30 cellular contexts compared by ENCODE assay signal in the genomic region with DNA sequence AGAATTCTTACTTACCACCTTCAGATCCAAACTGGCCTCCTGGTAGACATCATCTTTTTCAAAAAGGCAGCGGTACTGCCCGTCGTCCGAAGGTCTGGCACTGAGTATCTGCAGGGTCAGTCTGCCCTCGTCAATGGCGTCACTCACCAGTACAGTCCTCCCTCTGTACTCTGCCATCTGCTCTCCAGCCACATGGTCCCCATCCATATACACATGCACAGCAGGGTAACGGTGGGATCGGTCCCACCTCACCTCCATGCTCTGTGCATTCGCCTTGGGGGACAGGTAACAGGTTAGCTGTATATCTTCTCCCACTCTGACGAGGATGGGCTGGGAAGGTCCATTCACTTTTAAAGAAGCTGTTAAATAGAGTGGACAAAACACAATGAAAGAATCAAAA. TPM values are rescaled to one million over a fixed set of nuclear protein-coding genes. Genes with fewer than 3 reads are reported as not detected.
DNase-seq lines count a peak whose midpoint lies in the region; ATAC-seq, FAIRE-seq and TF ChIP-seq lines count a peak whose summit lies in the region.
"Had no signal": no experiment of that assay in that cellular context is flagged by ENCODE, and none has a peak within 500 bp of the region (broad histone marks: within the 10 kb centered on the region; RNA-seq: fewer than 3 reads in every experiment).

No MANE protein-coding gene starts in this region.

- H3K36me3 ChIP-seq in HepG2 (replicated peaks in 1 of 2; ENCODE audit: control insufficient read depth in 1 of 2, insufficient read depth in 2 of 2, low read length in 2 of 2) (no peaks in the 10 kb centered on the region), right lobe of liver (no peaks in the 10 kb centered on the region)
- H3K36me3 ChIP-seq: BE2C, BLaER1 had no signal

- BruUV-seq in HepG2 (replicated peaks; lab: Mats Ljungman, UMichigan): no TSS peak

- TF ChIP-seq EP300 in HepG2 (IDR thresholded peaks at IDR 0.05; ENCODE audit: low read depth in 2 of 2, low read length in 2 of 2): no peak
- no peak for TF ChIP-seq EP300 in HepG2 (CRISPR knock-in tag; IDR thresholded peaks at IDR 0.05; ENCODE audit: borderline replicate concordance)

- no peak overlapping the region for H3K4me3 ChIP-seq in HepG2 (replicated peaks in 1 of 3; ENCODE audit: insufficient read depth in 1 of 3, low read depth in 2 of 3, low read length in 3 of 3)
- no peak overlapping the region for H3K4me3 ChIP-seq in right lobe of liver
- H3K4me3 ChIP-seq: BLaER1 had no signal

- TF ChIP-seq RAD21 in HepG2 (CRISPR knock-in tag; IDR thresholded peaks at IDR 0.05): no peak

- H3K9me3 ChIP-seq in HepG2 (ENCODE audit: low read length) (no peaks in the 10 kb centered on the region), right lobe of liver (no peaks in the 10 kb centered on the region)
- H3K9me3 ChIP-seq: BE2C, BLaER1 had no signal

- peaks cover 8% of the 10 kb centered on the region for H3K27me3 Mint-ChIP-seq in neural crest cell (ENCODE audit: low read depth)

- H3K4me3 Mint-ChIP-seq in neural crest cell: no peak overlapping the region
- H3K4me3 Mint-ChIP-seq: CD14-positive monocyte; CD4-positive, alpha-beta memory T cell; CD4-positive, CD25-positive, alpha-beta regulatory T cell; CD8-positive, alpha-beta memory T cell had no signal

- DNase-seq in HepG2 (ENCODE audit: low spot score): no peak
- no peak for DNase-seq in right lobe of liver
- no peak for DNase-seq in GM19239 (ENCODE audit: insufficient read length, low spot score)
- no peak for DNase-seq in neural crest cell (ENCODE audit: low read depth, low spot score)
- no peak for DNase-seq in omental fat pad (ENCODE audit: low spot score)
- no peak for DNase-seq in amniotic stem cell (lab: John Stamatoyannopoulos, UW)
- DNase-seq: 8988T; ACHN; BE2C; C1 segment of cervical spinal cord; CD4-positive, alpha-beta memory T cell; CD4-positive, CD25-positive, alpha-beta regulatory T cell; CD8-positive, alpha-beta memory T cell; COR-L47; DMS 273 treated with DMSO at 0.1 percent for 48 hours; DMS153; DMS53; DMS79; DND-41; EL; GDM1 had no signal

- H3K36me3 Mint-ChIP-seq in neural crest cell (ENCODE audit: low read depth): no peaks in the 10 kb centered on the region
- H3K36me3 Mint-ChIP-seq: CD14-positive monocyte; CD4-positive, alpha-beta memory T cell; CD4-positive, CD25-positive, alpha-beta regulatory T cell; CD8-positive, alpha-beta memory T cell had no signal

- H4K20me1 ChIP-seq in HepG2 (ENCODE audit: insufficient read depth, low read length): no peaks in the 10 kb centered on the region
- H4K20me1 ChIP-seq: BLaER1 had no signal

- TF ChIP-seq CTCF in HepG2 (CRISPR knock-in tag; IDR thresholded peaks at IDR 0.05) (no peak), right lobe of liver (IDR thresholded peaks at IDR 0.05) (no peak), neural crest cell (conservative IDR thresholded peaks at IDR 0.05) (no peak), omental fat pad (IDR thresholded peaks at IDR 0.05) (no peak)

- H3K27ac ChIP-seq in HepG2 (ENCODE audit: extremely low read length, insufficient read depth, low read length) (no peak overlapping the region), right lobe of liver (no peak overlapping the region)
- H3K27ac ChIP-seq: BLaER1 had no signal

- TF ChIP-seq POLR2A in HepG2 (IDR thresholded peaks at IDR 0.05; ENCODE audit: insufficient read depth in 1 of 2, low read depth in 2 of 2, low read length in 2 of 2) (no peak), right lobe of liver (IDR thresholded peaks at IDR 0.05) (no peak)

- peaks cover 0 to 40% of the 10 kb centered on the region in 2 experiments; a peak in 2 of 5 replicates for H3K27me3 ChIP-seq in HepG2 (ENCODE audit: control insufficient read depth in 1 of 2, insufficient read depth in 2 of 2, low read length in 2 of 2)
- H3K27me3 ChIP-seq in right lobe of liver: no peaks in the 10 kb centered on the region
- H3K27me3 ChIP-seq: BLaER1 had no signal

- in situ Hi-C loops in HepG2 (cut with HindIII; ENCODE audit: extremely low pct_ligation_motif_present, low pct_unique_long_range_greater_than_20kb): no loop called here

- no peak overlapping the region for H3K9ac ChIP-seq in HepG2 (ENCODE audit: insufficient read depth, low read depth, low read length)
- H3K9ac ChIP-seq: BLaER1 had no signal

- CTCF ChIA-PET in HepG2 (lab: Yijun Ruan, JAX; ENCODE audit: low intra/inter-chr PET ratio, low total read pairs): no interaction called here

- H3K4me1 ChIP-seq in HepG2 (ENCODE audit: insufficient read depth, low read length): no peaks in the 10 kb centered on the region
- H3K4me1 ChIP-seq in right lobe of liver: no peaks in the 10 kb centered on the region
- H3K4me1 ChIP-seq: BE2C had no signal

- H3K4me2 ChIP-seq in HepG2 (ENCODE audit: low read depth, low read length): no peak overlapping the region
- H3K4me2 ChIP-seq: BLaER1 had no signal

- POLR2A ChIA-PET in HepG2 (lab: Yijun Ruan, JAX): no interaction called here

- no peak for ATAC-seq in HepG2
- ATAC-seq in right lobe of liver: no peak
- ATAC-seq in GM21576 (IDR thresholded peaks at IDR 0.05; ENCODE audit: unreplicated experiment): no peak
- no peak for ATAC-seq in omental fat pad (ENCODE audit: low FRiP score)

- 23% methylated on average over 10 of the region's 10 CpGs for WGBS in HepG2 (ENCODE audit: low lambda C conversion rate)
- WGBS in right lobe of liver (ENCODE audit: insufficient coverage, low coverage, low lambda C conversion rate, missing lambda C conversion rate): 77% methylated on average over 6 of the region's 10 CpGs

- H2AFZ ChIP-seq in HepG2 (ENCODE audit: low read length): no peak overlapping the region

- H3K27ac Mint-ChIP-seq in neural crest cell (ENCODE audit: unreplicated experiment): peak overlapping the region; percentile 19
- H3K27ac Mint-ChIP-seq: CD4-positive, alpha-beta memory T cell; CD4-positive, CD25-positive, alpha-beta regulatory T cell; CD8-positive, alpha-beta memory T cell had no signal

- H3K4me1 Mint-ChIP-seq in neural crest cell: no peaks in the 10 kb centered on the region
- H3K4me1 Mint-ChIP-seq: CD4-positive, alpha-beta memory T cell; CD8-positive, alpha-beta memory T cell had no signal

- no peaks in the 10 kb centered on the region for H3K9me3 Mint-ChIP-seq in neural crest cell
- H3K9me3 Mint-ChIP-seq: CD4-positive, CD25-positive, alpha-beta regulatory T cell; CD8-positive, alpha-beta memory T cell had no signal

- FAIRE-seq in HepG2 (lab: Jason Lieb, UNC) (no peak), GM19239 (lab: Jason Lieb, UNC) (peak; percentile 28)
- FAIRE-seq: A204.1, GM12878 had no signal

- no peaks in the 10 kb centered on the region for H3K79me2 ChIP-seq in HepG2 (ENCODE audit: insufficient read depth, low read length)

- intact Hi-C loops in HepG2 (cut with micrococcal nuclease; ENCODE audit: unreplicated experiment): loop anchor here (2.0 kb wide), 1 partner anchor 27 kb away; no protein-coding TSS in a partner anchor
- intact Hi-C loops in right lobe of liver (cut with DNase I): no loop called here

RNA-seq across cellular contexts. Expression of gene BTNL2, which starts 11.0 kb away (rescaled TPM):
- not detected in 2 replicates for total RNA-seq in HepG2 (2016; rRNA removed; fragmentation: Illumina TruSeq; extraction: Trizol)
- total RNA-seq in HepG2 (2016; cell fraction: cytosol; rRNA removed; fragmentation: Illumina TruSeq; extraction: Trizol; ENCODE audit: low read depth): not detected in 2 replicates
- not detected in 2 replicates for total RNA-seq in HepG2 (2016; cell fraction: insoluble cytoplasmic fraction; rRNA removed; fragmentation: Illumina TruSeq; extraction: Trizol)
- total RNA-seq in HepG2 (2016; cell fraction: membrane; rRNA removed; fragmentation: Illumina TruSeq; extraction: Trizol): not detected in 2 replicates
- not detected in 2 replicates for total RNA-seq in HepG2 (2016; cell fraction: nucleus; rRNA removed; fragmentation: Illumina TruSeq; extraction: Trizol)
- polyA plus RNA-seq in HepG2 (2011; rRNA removed): not detected in 2 replicates
- polyA plus RNA-seq in HepG2 (2011; cell fraction: cytosol; rRNA removed): not detected in 2 replicates
- not detected in 2 replicates for polyA plus RNA-seq in HepG2 (2011; cell fraction: nucleus; rRNA removed)
- not detected in 2 replicates for polyA plus RNA-seq in HepG2 (2012)
- polyA plus RNA-seq in HepG2 (2016; cell fraction: cytosol; fragmentation: Illumina TruSeq; extraction: Trizol; ENCODE audit: low read depth): not detected in 2 replicates
- polyA plus RNA-seq in HepG2 (2016; cell fraction: insoluble cytoplasmic fraction; fragmentation: Illumina TruSeq; extraction: Trizol; ENCODE audit: low read depth): not detected in 2 replicates
- not detected in 2 replicates for polyA plus RNA-seq in HepG2 (2016; cell fraction: membrane; fragmentation: Illumina TruSeq; extraction: Trizol; ENCODE audit: low read depth)
- not detected in 2 replicates for polyA plus RNA-seq in HepG2 (2016; cell fraction: nucleus; fragmentation: Illumina TruSeq; extraction: Trizol; ENCODE audit: insufficient read depth, low read depth)
- not detected in 2 replicates for polyA minus RNA-seq in HepG2 (2011; rRNA and poly(A)+ RNA removed; ENCODE audit: low replicate concordance)
- polyA minus RNA-seq in HepG2 (2011; cell fraction: cytosol; rRNA and poly(A)+ RNA removed): not detected in 2 replicates
- polyA minus RNA-seq in HepG2 (2011; cell fraction: nucleus; rRNA and poly(A)+ RNA removed): not detected in 2 replicates
- not detected for total RNA-seq in right lobe of liver
- total RNA-seq in neural crest cell: not detected in 2 replicates
- not detected for total RNA-seq in omental fat pad
- total RNA-seq: A673; CD4-positive, alpha-beta memory T cell; CD4-positive, CD25-positive, alpha-beta regulatory T cell; CD8-positive, alpha-beta memory T cell; Daoy; G401 had no signal
- polyA plus RNA-seq: AG04450; CD14-positive monocyte; CD4-positive, alpha-beta memory T cell; CD4-positive, CD25-positive, alpha-beta regulatory T cell; CD8-positive, alpha-beta memory T cell had no signal

RNA-seq across cellular contexts. Expression of gene TSBP1, which starts 24.3 kb away (rescaled TPM):
- total RNA-seq in HepG2 (2016; rRNA removed; fragmentation: Illumina TruSeq; extraction: Trizol) (not detected in 2 replicates), right lobe of liver (not detected), neural crest cell (not detected in 2 replicates), omental fat pad (not detected)
- not detected in 2 replicates for total RNA-seq in HepG2 (2016; cell fraction: cytosol; rRNA removed; fragmentation: Illumina TruSeq; extraction: Trizol; ENCODE audit: low read depth)
- not detected in 2 replicates for total RNA-seq in HepG2 (2016; cell fraction: insoluble cytoplasmic fraction; rRNA removed; fragmentation: Illumina TruSeq; extraction: Trizol)
- not detected in 2 replicates for total RNA-seq in HepG2 (2016; cell fraction: membrane; rRNA removed; fragmentation: Illumina TruSeq; extraction: Trizol)
- total RNA-seq in HepG2 (2016; cell fraction: nucleus; rRNA removed; fragmentation: Illumina TruSeq; extraction: Trizol): not detected in 2 replicates
- polyA plus RNA-seq in HepG2 (2011; rRNA removed): not detected in 2 replicates
- not detected in 2 replicates for polyA plus RNA-seq in HepG2 (2011; cell fraction: cytosol; rRNA removed)
- polyA plus RNA-seq in HepG2 (2011; cell fraction: nucleus; rRNA removed): not detected in 2 replicates
- not detected in 2 replicates for polyA plus RNA-seq in HepG2 (2012)
- polyA plus RNA-seq in HepG2 (2016; cell fraction: cytosol; fragmentation: Illumina TruSeq; extraction: Trizol; ENCODE audit: low read depth): not detected in 2 replicates
- not detected in 2 replicates for polyA plus RNA-seq in HepG2 (2016; cell fraction: insoluble cytoplasmic fraction; fragmentation: Illumina TruSeq; extraction: Trizol; ENCODE audit: low read depth)
- not detected in 2 replicates for polyA plus RNA-seq in HepG2 (2016; cell fraction: membrane; fragmentation: Illumina TruSeq; extraction: Trizol; ENCODE audit: low read depth)
- polyA plus RNA-seq in HepG2 (2016; cell fraction: nucleus; fragmentation: Illumina TruSeq; extraction: Trizol; ENCODE audit: insufficient read depth, low read depth): not detected in 2 replicates
- not detected in 2 replicates for polyA minus RNA-seq in HepG2 (2011; rRNA and poly(A)+ RNA removed; ENCODE audit: low replicate concordance)
- polyA minus RNA-seq in HepG2 (2011; cell fraction: cytosol; rRNA and poly(A)+ RNA removed): not detected in 2 replicates
- not detected in 2 replicates for polyA minus RNA-seq in HepG2 (2011; cell fraction: nucleus; rRNA and poly(A)+ RNA removed)
- total RNA-seq: A673; CD4-positive, alpha-beta memory T cell; CD4-positive, CD25-positive, alpha-beta regulatory T cell; CD8-positive, alpha-beta memory T cell; Daoy; G401; GM12878 had no signal
- polyA plus RNA-seq: AG04450; CD14-positive monocyte; CD4-positive, alpha-beta memory T cell; CD4-positive, CD25-positive, alpha-beta regulatory T cell; CD8-positive, alpha-beta memory T cell; GM12878 had no signal

RNA-seq across cellular contexts. Expression of gene HLA-DRA, which starts 43.7 kb away (rescaled TPM):
- total RNA-seq in HepG2 (2016; rRNA removed; fragmentation: Illumina TruSeq; extraction: Trizol) (not detected in 2 replicates), right lobe of liver (100 to 1,000 TPM in 1 of 6 experiments, 10 to 100 TPM in 5; 21.2 to 235 (median 66.8) TPM), neural crest cell (0.28 TPM in 1 of 2 replicates, not detected in the other), omental fat pad (100 to 1,000 TPM; 102 to 437 (median 303) TPM)
- total RNA-seq in HepG2 (2016; cell fraction: cytosol; rRNA removed; fragmentation: Illumina TruSeq; extraction: Trizol; ENCODE audit: low read depth): not detected in 2 replicates
- not detected in 2 replicates for total RNA-seq in HepG2 (2016; cell fraction: insoluble cytoplasmic fraction; rRNA removed; fragmentation: Illumina TruSeq; extraction: Trizol)
- total RNA-seq in HepG2 (2016; cell fraction: membrane; rRNA removed; fragmentation: Illumina TruSeq; extraction: Trizol): not detected in 2 replicates
- not detected in 2 replicates for total RNA-seq in HepG2 (2016; cell fraction: nucleus; rRNA removed; fragmentation: Illumina TruSeq; extraction: Trizol)
- polyA plus RNA-seq in HepG2 (2011; rRNA removed): not detected in 2 replicates
- polyA plus RNA-seq in HepG2 (2011; cell fraction: cytosol; rRNA removed): 0.27 and 0.45 TPM in 2 replicates
- 0.43 TPM in 1 of 2 replicates, not detected in the other for polyA plus RNA-seq in HepG2 (2011; cell fraction: nucleus; rRNA removed)
- not detected in 2 replicates for polyA plus RNA-seq in HepG2 (2012)
- polyA plus RNA-seq in HepG2 (2016; cell fraction: cytosol; fragmentation: Illumina TruSeq; extraction: Trizol; ENCODE audit: low read depth): not detected in 2 replicates
- polyA plus RNA-seq in HepG2 (2016; cell fraction: insoluble cytoplasmic fraction; fragmentation: Illumina TruSeq; extraction: Trizol; ENCODE audit: low read depth): not detected in 2 replicates
- polyA plus RNA-seq in HepG2 (2016; cell fraction: membrane; fragmentation: Illumina TruSeq; extraction: Trizol; ENCODE audit: low read depth): not detected in 2 replicates
- not detected in 2 replicates for polyA plus RNA-seq in HepG2 (2016; cell fraction: nucleus; fragmentation: Illumina TruSeq; extraction: Trizol; ENCODE audit: insufficient read depth, low read depth)
- 0.84 TPM in 1 of 2 replicates, not detected in the other for polyA minus RNA-seq in HepG2 (2011; rRNA and poly(A)+ RNA removed; ENCODE audit: low replicate concordance)
- not detected in 2 replicates for polyA minus RNA-seq in HepG2 (2011; cell fraction: cytosol; rRNA and poly(A)+ RNA removed)
- not detected in 2 replicates for polyA minus RNA-seq in HepG2 (2011; cell fraction: nucleus; rRNA and poly(A)+ RNA removed)
- total RNA-seq: A673, G401 had no signal
- polyA plus RNA-seq: AG04450 had no signal

Comparison
In these comparisons a context has a peak if more than half of its experiments do, and no peak if none do; other contexts are left out.
1. RNA of gene HLA-DRA, which starts 43.7 kb away (total RNA-seq): 102 to 437 TPM in omental fat pad and 21.2 to 235 TPM in right lobe of liver; 0.28 TPM in neural crest cell and not detected in HepG2; every median in the first group is over 10 times any median in the second.